8 cellular contexts compared by ENCODE assay signal in the genomic region with DNA sequence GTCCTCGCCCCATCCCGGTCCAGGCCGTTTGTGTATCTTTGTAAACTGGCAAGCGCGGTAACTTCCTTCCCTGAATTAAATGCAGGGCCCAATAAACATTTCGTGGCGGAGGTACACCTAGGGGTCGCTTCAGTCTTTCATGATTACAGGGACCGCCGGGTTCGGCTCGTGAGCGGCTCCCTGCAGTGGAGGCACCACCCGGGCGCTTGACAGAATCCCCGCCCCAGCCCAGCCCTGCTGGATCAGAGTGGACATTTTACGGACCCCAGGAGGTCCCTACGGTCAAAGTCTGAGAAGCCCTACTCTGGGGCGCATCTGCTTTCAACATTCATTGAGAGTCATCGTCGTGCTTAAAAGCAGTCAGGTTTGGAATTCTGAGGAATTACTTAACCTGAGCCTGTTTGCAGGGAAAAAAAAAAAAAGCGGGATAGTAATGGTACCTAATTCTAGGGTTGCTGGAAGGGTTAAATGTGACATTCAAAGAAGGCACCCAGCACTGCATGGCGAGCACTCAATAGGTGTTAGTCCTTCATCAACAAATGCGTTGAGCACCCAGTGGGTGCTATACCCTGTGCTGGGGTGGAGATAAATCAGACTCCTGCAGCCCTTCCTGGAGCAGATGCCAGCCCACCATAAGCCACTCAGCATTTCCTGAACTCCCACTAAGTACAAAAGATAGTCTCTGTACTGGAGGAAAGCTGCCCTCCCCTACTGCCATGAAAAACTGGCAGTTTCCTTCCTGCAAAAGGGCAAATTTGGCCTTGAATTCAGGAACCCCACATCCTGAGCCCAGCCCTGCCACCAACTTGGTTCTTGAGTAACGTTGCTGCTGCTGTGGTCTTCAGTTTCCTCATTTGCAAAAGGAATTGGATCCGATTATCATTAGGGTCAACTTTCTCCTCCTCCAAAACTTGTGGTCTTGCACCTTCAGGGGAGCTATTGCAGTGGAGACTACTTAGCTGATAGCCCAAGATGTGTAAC. TPM values are rescaled to one million over a fixed set of nuclear protein-coding genes. Genes with fewer than 3 reads are reported as not detected.
DNase-seq lines count a peak whose midpoint lies in the region; ATAC-seq lines count a peak whose summit lies in the region.

No MANE protein-coding gene starts in this region.

- H3K9me3 Mint-ChIP-seq in CD8-positive, alpha-beta memory T cell = no peaks in the 10 kb centered on the region
- no peaks in the 10 kb centered on the region for H3K9me3 Mint-ChIP-seq in naive B cell

- H3K9me3 ChIP-seq in CD8-positive, alpha-beta memory T cell (ENCODE audit: low read length) = no peaks in the 10 kb centered on the region
- H3K9me3 ChIP-seq in effector memory CD4-positive, alpha-beta T cell (ENCODE audit: control insufficient read depth, low read length) = no peaks in the 10 kb centered on the region

- peaks cover 20% of the 10 kb centered on the region for H3K27me3 ChIP-seq in CD8-positive, alpha-beta memory T cell (ENCODE audit: insufficient read depth, low read length, poor library complexity, severe bottlenecking)
- no peaks in the 10 kb centered on the region for H3K27me3 ChIP-seq in effector memory CD4-positive, alpha-beta T cell (replicated peaks; ENCODE audit: control insufficient read depth, insufficient read depth, low read length, poor library complexity, severe bottlenecking)

- peak overlapping the region; percentile 50 to 74 (median 58) for H3K27ac Mint-ChIP-seq in CD8-positive, alpha-beta memory T cell
- H3K27ac Mint-ChIP-seq in naive B cell = peak overlapping the region in 5 of 6 donors; percentile 24 to 92 (median 84)

- H3K4me1 ChIP-seq in CD8-positive, alpha-beta memory T cell (ENCODE audit: insufficient read depth, low read length) = peaks cover 7% of the 10 kb centered on the region
- peaks cover 14% of the 10 kb centered on the region for H3K4me1 ChIP-seq in effector memory CD4-positive, alpha-beta T cell (ENCODE audit: control insufficient read depth, insufficient read depth, low read length, poor library complexity, severe bottlenecking)

- ATAC-seq in HG02678 (IDR thresholded peaks at IDR 0.05; ENCODE audit: unreplicated experiment) = peak; percentile 18
- peak; percentile 38 to 52 for ATAC-seq in naive B cell (ENCODE audit: low read depth in 2 of 2)

- peaks cover 8 to 18% (median 11%) of the 10 kb centered on the region in 3 donors for H3K4me1 Mint-ChIP-seq in CD8-positive, alpha-beta memory T cell
- peaks cover 6 to 21% (median 7%) of the 10 kb centered on the region in 3 donors for H3K4me1 Mint-ChIP-seq in naive B cell

- no peaks in the 10 kb centered on the region for H3K36me3 ChIP-seq in CD8-positive, alpha-beta memory T cell (ENCODE audit: insufficient read depth, low read length)
- peaks cover 2% of the 10 kb centered on the region for H3K36me3 ChIP-seq in effector memory CD4-positive, alpha-beta T cell (ENCODE audit: control insufficient read depth, insufficient read depth, low read length)

- H3K4me3 Mint-ChIP-seq in CD8-positive, alpha-beta memory T cell = peak overlapping the region; percentile 77 to 88 (median 81)
- peak overlapping the region; percentile 70 to 92 (median 87) for H3K4me3 Mint-ChIP-seq in naive B cell

- CTCF ChIA-PET in CD8-positive, alpha-beta memory T cell (lab: Charles Lee) = no interaction called here

- DNase-seq in CD8-positive, alpha-beta memory T cell = no peak
- DNase-seq in SIG-M5 (lab: John Stamatoyannopoulos, UW) (peak; percentile 13), naive B cell (no peak), DMS153 (lab: John Stamatoyannopoulos, UW) (no peak), NCI-H1048 (lab: John Stamatoyannopoulos, UW) (no peak)
- DNase-seq in effector memory CD4-positive, alpha-beta T cell = no peak
- DNase-seq in activated effector memory CD4-positive, alpha-beta T cell treated with anti-CD3 and anti-CD28 coated beads, Interleukin-2, amount 50 U/mL, for 16 hours = no peak

- H3K27me3 Mint-ChIP-seq in CD8-positive, alpha-beta memory T cell = peaks cover 8 to 33% of the 10 kb centered on the region in 2 donors
- H3K27me3 Mint-ChIP-seq in naive B cell = peaks cover 24 to 48% (median 39%) of the 10 kb centered on the region in 3 donors

- peak overlapping the region; percentile 31 for H3K27ac ChIP-seq in CD8-positive, alpha-beta memory T cell (ENCODE audit: low read depth, low read length)
- H3K27ac ChIP-seq in effector memory CD4-positive, alpha-beta T cell (ENCODE audit: insufficient read depth, low read length, poor library complexity, severe bottlenecking) = peak overlapping the region; percentile 22

- peaks cover 0 to 5% (median 0%) of the 10 kb centered on the region in 3 donors for H3K36me3 Mint-ChIP-seq in CD8-positive, alpha-beta memory T cell
- no peaks in the 10 kb centered on the region for H3K36me3 Mint-ChIP-seq in naive B cell

- peak overlapping the region; percentile 85 for H3K4me3 ChIP-seq in CD8-positive, alpha-beta memory T cell (ENCODE audit: low read length)
- peak overlapping the region; percentile 84 for H3K4me3 ChIP-seq in effector memory CD4-positive, alpha-beta T cell (ENCODE audit: insufficient read depth, low read depth, low read length, poor library complexity, severe bottlenecking)

- POLR2A ChIA-PET in CD8-positive, alpha-beta memory T cell (lab: Charles Lee) = no interaction called here

RNA-seq across cellular contexts. Expression of a gene that starts 0.7 kb away (rescaled TPM):
- total RNA-seq in CD8-positive, alpha-beta memory T cell = 10 to 100 TPM; 14.0 to 14.4 TPM
- 7.7 TPM for polyA plus RNA-seq in CD8-positive, alpha-beta memory T cell
- 10 to 100 TPM in 1 of 6 donors, 1 to 10 TPM in 5; 1.7 to 10.5 (median 6.6) TPM for polyA plus RNA-seq in naive B cell (ENCODE audit: low read depth in 6 of 6)

RNA-seq across cellular contexts. Expression of a gene that starts 0.8 kb away (rescaled TPM):
- total RNA-seq in CD8-positive, alpha-beta memory T cell = not detected
- not detected for polyA plus RNA-seq in CD8-positive, alpha-beta memory T cell
- polyA plus RNA-seq in naive B cell (ENCODE audit: low read depth in 6 of 6) = not detected

RNA-seq across cellular contexts. Expression of a gene that starts 20.8 kb away (rescaled TPM):
- not detected for total RNA-seq in CD8-positive, alpha-beta memory T cell
- polyA plus RNA-seq in CD8-positive, alpha-beta memory T cell = not detected
- not detected for polyA plus RNA-seq in naive B cell (ENCODE audit: low read depth in 6 of 6)

RNA-seq across cellular contexts. Expression of a gene that starts 53.5 kb away (rescaled TPM):
- under 1 TPM in 1 of 2 experiments, not detected in 1; 0.15 TPM for total RNA-seq in CD8-positive, alpha-beta memory T cell
- not detected for polyA plus RNA-seq in CD8-positive, alpha-beta memory T cell
- not detected for polyA plus RNA-seq in naive B cell (ENCODE audit: low read depth in 6 of 6)
